ENCODE assay signal across 9 cellular contexts in the genomic region with DNA sequence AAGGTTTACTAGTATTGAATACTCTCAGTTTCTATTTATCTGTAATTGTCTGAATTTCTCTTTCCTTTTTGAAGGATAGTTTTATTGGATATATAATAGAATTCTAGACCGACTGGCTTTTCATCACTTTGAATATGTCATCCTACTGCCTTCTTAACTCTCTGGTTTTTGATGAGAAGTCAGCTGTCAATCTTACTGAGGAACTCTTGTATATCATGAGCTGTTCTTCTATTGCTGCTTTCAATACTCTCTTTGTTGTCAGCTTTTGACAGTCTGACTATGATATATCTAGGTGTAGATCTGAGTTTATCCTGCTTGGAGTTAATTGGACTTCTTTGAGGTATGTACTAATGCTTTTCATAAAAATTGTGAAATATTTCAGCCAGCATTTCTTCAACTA.
"Had no signal": no experiment of that assay in that cellular context is flagged by ENCODE, and none has a peak within 500 bp of the region (broad histone marks: within the 10 kb centered on the region; RNA-seq: fewer than 3 reads in every experiment).

No MANE protein-coding gene starts in this region.

- H3K27ac Mint-ChIP-seq: GM23338, HFFc6, IgD-negative memory B cell had no signal

- H3K4me2 ChIP-seq: GM23338 had no signal

- H3K27me3 Mint-ChIP-seq: IgD-negative memory B cell had no signal

- ATAC-seq: GM23338, HCT116 had no signal

- FAIRE-seq: H1, HTR-8/SVneo had no signal

- H3K4me1 Mint-ChIP-seq: GM23338 had no signal

- DNase-seq: H7, HFFc6, KG1 had no signal

- H3K36me3 ChIP-seq: HAP-1 had no signal

- H3K9me3 Mint-ChIP-seq: GM23338, HFFc6 had no signal

- H3K4me3 ChIP-seq: GM23338, HAP-1 had no signal

- H3K9me3 ChIP-seq: HAP-1 had no signal

- H2AFZ ChIP-seq: GM23338 had no signal

- H3K4me1 ChIP-seq: HAP-1 had no signal

- H3K4me3 Mint-ChIP-seq: GM23338, HFFc6, IgD-negative memory B cell had no signal
